In the genomic region with DNA sequence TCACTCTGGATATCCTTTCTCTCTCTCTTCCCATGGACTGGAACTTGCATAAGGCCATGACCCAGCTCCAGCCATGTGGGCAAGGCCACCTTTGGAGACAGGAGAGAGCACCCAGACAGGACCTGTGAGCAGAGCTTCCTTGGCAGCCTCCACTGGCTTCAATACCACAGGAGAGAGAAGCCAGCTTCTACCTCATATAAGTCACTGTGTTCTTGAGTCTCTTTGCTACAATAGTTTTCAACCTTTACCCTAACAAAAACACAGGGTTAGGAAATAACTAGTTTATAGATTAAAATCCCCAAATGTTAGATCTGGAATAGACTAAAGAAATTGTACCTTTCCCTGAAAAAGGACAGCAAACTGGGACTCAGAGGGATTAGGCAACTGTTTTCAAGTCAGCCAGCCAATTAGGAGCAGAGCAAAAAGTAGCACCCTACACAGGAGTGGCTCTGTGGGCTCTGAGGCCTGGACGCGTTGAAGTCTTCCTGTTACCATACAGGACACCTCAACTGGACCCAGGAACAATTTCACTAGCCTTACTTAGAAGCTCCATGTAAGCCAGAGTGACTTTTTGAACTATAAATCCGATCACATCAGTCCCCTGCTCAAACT, we compare ENCODE assay signal across 2 cellular contexts.
TF ChIP-seq lines count a peak whose summit lies in the region.

No MANE protein-coding gene starts in this region.

TF ChIP-seq in liver, 16 proteins besides CTCF, POLR2A, EP300 and RAD21 (continued from another document):
- TF ChIP-seq TAF1 (conservative IDR thresholded peaks at IDR 0.05) (no peak), YY1 (IDR thresholded peaks at IDR 0.05) (peak; percentile 55), HNF4A (conservative IDR thresholded peaks at IDR 0.05) (peak; percentile 70 to 75)
- TF ChIP-seq, protein P1, sequence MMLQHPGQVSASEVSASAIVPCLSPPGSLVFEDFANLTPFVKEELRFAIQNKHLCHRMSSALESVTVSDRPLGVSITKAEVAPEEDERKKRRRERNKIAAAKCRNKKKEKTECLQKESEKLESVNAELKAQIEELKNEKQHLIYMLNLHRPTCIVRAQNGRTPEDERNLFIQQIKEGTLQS (IDR thresholded peaks at IDR 0.05): peak; percentile 51
- TF ChIP-seq, protein P2, sequence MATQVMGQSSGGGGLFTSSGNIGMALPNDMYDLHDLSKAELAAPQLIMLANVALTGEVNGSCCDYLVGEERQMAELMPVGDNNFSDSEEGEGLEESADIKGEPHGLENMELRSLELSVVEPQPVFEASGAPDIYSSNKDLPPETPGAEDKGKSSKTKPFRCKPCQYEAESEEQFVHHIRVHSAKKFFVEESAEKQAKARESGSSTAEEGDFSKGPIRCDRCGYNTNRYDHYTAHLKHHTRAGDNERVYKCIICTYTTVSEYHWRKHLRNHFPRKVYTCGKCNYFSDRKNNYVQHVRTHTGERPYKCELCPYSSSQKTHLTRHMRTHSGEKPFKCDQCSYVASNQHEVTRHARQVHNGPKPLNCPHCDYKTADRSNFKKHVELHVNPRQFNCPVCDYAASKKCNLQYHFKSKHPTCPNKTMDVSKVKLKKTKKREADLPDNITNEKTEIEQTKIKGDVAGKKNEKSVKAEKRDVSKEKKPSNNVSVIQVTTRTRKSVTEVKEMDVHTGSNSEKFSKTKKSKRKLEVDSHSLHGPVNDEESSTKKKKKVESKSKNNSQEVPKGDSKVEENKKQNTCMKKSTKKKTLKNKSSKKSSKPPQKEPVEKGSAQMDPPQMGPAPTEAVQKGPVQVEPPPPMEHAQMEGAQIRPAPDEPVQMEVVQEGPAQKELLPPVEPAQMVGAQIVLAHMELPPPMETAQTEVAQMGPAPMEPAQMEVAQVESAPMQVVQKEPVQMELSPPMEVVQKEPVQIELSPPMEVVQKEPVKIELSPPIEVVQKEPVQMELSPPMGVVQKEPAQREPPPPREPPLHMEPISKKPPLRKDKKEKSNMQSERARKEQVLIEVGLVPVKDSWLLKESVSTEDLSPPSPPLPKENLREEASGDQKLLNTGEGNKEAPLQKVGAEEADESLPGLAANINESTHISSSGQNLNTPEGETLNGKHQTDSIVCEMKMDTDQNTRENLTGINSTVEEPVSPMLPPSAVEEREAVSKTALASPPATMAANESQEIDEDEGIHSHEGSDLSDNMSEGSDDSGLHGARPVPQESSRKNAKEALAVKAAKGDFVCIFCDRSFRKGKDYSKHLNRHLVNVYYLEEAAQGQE (IDR thresholded peaks at IDR 0.05): no peak
- TF ChIP-seq, protein P3, sequence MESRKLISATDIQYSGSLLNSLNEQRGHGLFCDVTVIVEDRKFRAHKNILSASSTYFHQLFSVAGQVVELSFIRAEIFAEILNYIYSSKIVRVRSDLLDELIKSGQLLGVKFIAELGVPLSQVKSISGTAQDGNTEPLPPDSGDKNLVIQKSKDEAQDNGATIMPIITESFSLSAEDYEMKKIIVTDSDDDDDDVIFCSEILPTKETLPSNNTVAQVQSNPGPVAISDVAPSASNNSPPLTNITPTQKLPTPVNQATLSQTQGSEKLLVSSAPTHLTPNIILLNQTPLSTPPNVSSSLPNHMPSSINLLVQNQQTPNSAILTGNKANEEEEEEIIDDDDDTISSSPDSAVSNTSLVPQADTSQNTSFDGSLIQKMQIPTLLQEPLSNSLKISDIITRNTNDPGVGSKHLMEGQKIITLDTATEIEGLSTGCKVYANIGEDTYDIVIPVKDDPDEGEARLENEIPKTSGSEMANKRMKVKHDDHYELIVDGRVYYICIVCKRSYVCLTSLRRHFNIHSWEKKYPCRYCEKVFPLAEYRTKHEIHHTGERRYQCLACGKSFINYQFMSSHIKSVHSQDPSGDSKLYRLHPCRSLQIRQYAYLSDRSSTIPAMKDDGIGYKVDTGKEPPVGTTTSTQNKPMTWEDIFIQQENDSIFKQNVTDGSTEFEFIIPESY (IDR thresholded peaks at IDR 0.05): peak; percentile 25
- TF ChIP-seq, protein P4, sequence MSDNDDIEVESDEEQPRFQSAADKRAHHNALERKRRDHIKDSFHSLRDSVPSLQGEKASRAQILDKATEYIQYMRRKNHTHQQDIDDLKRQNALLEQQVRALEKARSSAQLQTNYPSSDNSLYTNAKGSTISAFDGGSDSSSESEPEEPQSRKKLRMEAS (IDR thresholded peaks at IDR 0.05): peak; percentile 50

TF ChIP-seq in HepG2, 621 proteins besides CTCF, POLR2A, EP300 and RAD21 (continued from another document):
- TF ChIP-seq, protein P5, sequence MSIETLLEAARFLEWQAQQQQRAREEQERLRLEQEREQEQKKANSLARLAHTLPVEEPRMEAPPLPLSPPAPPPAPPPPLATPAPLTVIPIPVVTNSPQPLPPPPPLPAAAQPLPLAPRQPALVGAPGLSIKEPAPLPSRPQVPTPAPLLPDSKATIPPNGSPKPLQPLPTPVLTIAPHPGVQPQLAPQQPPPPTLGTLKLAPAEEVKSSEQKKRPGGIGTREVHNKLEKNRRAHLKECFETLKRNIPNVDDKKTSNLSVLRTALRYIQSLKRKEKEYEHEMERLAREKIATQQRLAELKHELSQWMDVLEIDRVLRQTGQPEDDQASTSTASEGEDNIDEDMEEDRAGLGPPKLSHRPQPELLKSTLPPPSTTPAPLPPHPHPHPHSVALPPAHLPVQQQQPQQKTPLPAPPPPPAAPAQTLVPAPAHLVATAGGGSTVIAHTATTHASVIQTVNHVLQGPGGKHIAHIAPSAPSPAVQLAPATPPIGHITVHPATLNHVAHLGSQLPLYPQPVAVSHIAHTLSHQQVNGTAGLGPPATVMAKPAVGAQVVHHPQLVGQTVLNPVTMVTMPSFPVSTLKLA (IDR thresholded peaks at IDR 0.05): no peak
- TF ChIP-seq, protein P6, sequence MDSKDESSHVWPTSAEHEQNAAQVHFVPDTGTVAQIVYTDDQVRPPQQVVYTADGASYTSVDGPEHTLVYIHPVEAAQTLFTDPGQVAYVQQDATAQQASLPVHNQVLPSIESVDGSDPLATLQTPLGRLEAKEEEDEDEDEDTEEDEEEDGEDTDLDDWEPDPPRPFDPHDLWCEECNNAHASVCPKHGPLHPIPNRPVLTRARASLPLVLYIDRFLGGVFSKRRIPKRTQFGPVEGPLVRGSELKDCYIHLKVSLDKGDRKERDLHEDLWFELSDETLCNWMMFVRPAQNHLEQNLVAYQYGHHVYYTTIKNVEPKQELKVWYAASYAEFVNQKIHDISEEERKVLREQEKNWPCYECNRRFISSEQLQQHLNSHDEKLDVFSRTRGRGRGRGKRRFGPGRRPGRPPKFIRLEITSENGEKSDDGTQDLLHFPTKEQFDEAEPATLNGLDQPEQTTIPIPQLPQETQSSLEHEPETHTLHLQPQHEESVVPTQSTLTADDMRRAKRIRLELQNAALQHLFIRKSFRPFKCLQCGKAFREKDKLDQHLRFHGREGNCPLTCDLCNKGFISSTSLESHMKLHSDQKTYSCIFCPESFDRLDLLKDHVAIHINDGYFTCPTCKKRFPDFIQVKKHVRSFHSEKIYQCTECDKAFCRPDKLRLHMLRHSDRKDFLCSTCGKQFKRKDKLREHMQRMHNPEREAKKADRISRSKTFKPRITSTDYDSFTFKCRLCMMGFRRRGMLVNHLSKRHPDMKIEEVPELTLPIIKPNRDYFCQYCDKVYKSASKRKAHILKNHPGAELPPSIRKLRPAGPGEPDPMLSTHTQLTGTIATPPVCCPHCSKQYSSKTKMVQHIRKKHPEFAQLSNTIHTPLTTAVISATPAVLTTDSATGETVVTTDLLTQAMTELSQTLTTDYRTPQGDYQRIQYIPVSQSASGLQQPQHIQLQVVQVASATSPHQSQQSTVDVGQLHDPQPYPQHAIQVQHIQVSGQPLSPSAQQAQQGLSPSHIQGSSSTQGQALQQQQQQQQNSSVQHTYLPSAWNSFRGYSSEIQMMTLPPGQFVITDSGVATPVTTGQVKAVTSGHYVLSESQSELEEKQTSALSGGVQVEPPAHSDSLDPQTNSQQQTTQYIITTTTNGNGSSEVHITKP (CRISPR knock-in tag; IDR thresholded peaks at IDR 0.05; ENCODE audit: low read depth): no peak
- TF ChIP-seq PHF21A (CRISPR knock-in tag; IDR thresholded peaks at IDR 0.05): no peak
- no peak for TF ChIP-seq ZNF335 (CRISPR knock-in tag; IDR thresholded peaks at IDR 0.05)
- TF ChIP-seq RARG (CRISPR knock-in tag; IDR thresholded peaks at IDR 0.05; ENCODE audit: low read depth): no peak
- TF ChIP-seq, protein P7, sequence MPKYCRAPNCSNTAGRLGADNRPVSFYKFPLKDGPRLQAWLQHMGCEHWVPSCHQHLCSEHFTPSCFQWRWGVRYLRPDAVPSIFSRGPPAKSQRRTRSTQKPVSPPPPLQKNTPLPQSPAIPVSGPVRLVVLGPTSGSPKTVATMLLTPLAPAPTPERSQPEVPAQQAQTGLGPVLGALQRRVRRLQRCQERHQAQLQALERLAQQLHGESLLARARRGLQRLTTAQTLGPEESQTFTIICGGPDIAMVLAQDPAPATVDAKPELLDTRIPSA (CRISPR knock-in tag; IDR thresholded peaks at IDR 0.05; ENCODE audit: borderline replicate concordance): no peak
- TF ChIP-seq, protein P8, sequence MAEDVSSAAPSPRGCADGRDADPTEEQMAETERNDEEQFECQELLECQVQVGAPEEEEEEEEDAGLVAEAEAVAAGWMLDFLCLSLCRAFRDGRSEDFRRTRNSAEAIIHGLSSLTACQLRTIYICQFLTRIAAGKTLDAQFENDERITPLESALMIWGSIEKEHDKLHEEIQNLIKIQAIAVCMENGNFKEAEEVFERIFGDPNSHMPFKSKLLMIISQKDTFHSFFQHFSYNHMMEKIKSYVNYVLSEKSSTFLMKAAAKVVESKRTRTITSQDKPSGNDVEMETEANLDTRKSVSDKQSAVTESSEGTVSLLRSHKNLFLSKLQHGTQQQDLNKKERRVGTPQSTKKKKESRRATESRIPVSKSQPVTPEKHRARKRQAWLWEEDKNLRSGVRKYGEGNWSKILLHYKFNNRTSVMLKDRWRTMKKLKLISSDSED (CRISPR knock-in tag; IDR thresholded peaks at IDR 0.05): no peak
- TF ChIP-seq CEBPG (CRISPR knock-in tag; IDR thresholded peaks at IDR 0.05): no peak
- TF ChIP-seq, protein P9, sequence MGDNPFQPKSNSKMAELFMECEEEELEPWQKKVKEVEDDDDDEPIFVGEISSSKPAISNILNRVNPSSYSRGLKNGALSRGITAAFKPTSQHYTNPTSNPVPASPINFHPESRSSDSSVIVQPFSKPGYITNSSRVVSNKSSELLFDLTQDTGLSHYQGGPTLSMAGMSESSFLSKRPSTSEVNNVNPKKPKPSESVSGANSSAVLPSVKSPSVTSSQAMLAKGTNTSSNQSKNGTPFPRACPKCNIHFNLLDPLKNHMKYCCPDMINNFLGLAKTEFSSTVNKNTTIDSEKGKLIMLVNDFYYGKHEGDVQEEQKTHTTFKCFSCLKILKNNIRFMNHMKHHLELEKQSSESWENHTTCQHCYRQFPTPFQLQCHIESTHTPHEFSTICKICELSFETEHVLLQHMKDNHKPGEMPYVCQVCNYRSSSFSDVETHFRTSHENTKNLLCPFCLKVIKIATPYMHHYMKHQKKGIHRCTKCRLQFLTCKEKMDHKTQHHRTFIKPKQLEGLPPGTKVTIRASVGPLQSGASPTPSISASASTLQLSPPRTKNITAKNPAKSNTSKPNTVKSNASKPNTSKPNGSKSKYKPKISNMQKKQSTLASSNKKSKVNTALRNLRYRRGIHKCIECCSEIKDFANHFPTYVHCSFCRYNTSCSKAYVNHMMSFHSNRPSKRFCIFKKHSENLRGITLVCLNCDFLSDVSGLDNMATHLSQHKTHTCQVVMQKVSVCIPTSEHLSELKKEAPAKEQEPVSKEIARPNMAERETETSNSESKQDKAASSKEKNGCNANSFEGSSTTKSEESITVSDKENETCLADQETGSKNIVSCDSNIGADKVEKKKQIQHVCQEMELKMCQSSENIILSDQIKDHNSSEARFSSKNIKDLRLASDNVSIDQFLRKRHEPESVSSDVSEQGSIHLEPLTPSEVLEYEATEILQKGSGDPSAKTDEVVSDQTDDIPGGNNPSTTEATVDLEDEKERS (CRISPR knock-in tag; IDR thresholded peaks at IDR 0.05): no peak
